ENCODE assay signal across 14 cellular contexts in the genomic region with DNA sequence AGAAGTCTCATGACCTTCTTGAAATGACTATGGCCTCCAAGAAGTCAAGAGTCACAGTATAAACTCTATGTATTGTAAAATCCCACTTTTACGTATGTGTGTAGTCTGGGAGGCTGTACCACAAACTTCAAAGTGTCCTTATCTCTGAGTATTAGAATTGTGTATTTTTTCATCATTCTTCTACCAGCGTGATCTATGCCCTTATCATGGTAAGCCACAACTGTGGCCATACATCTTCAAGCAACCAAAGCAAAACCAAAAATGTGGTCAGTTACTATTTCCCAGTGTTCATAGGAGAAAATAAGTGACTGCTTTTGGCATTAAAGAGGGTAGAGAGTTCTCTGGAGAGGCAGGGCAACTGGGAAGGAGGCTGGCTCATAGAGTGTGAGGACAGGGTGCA.
"Had no signal": no experiment of that assay in that cellular context is flagged by ENCODE, and none has a peak within 500 bp of the region (broad histone marks: within the 10 kb centered on the region; RNA-seq: fewer than 3 reads in every experiment).

No MANE protein-coding gene starts in this region.

- DNase-seq: activated naive CD4-positive, alpha-beta T cell; activated naive CD8-positive, alpha-beta T cell treated with anti-CD3 and anti-CD28 coated beads, Interleukin-2, amount 10 ng/mL, durations not matched to agents 7 days and 5 days; aorta; central memory CD4-positive, alpha-beta T cell; effector CD8-positive, alpha-beta T cell; heart right ventricle; naive B cell; sigmoid colon; stimulated activated CD4-positive, alpha-beta T cell treated with anti-CD3 and anti-CD28 coated beads, Interleukin-1b, Interleukin-23, amount 100 ng/mL, for 48 hours had no signal

- H3K36me3 Mint-ChIP-seq: naive B cell, neural progenitor cell, type B pancreatic cell had no signal

- H3K4me3 Mint-ChIP-seq: activated naive CD8-positive, alpha-beta T cell treated with anti-CD3 and anti-CD28 coated beads, Interleukin-2, amount 10 ng/mL, durations not matched to agents 7 days and 5 days; naive B cell; neural progenitor cell; type B pancreatic cell had no signal

- H3K27me3 Mint-ChIP-seq: activated naive CD8-positive, alpha-beta T cell treated with anti-CD3 and anti-CD28 coated beads, Interleukin-2, amount 10 ng/mL, durations not matched to agents 7 days and 5 days; naive B cell; type B pancreatic cell had no signal

- H3K27ac ChIP-seq: heart right ventricle, neural progenitor cell had no signal

- H3K4me2 ChIP-seq: neural progenitor cell had no signal

- H2AFZ ChIP-seq: neural progenitor cell had no signal

- H3K9me3 ChIP-seq: gastroesophageal sphincter, sigmoid colon had no signal

- H3K36me3 ChIP-seq: gastroesophageal sphincter, heart right ventricle, neural progenitor cell, sigmoid colon had no signal

- H3K4me3 ChIP-seq: coronary artery, gastroesophageal sphincter, heart right ventricle, lung, neural progenitor cell, sigmoid colon had no signal

- H3K9ac ChIP-seq: neural progenitor cell had no signal

- H3K27me3 ChIP-seq: gastroesophageal sphincter, heart right ventricle, neural progenitor cell, sigmoid colon had no signal

- H3K27ac Mint-ChIP-seq: activated naive CD8-positive, alpha-beta T cell treated with anti-CD3 and anti-CD28 coated beads, Interleukin-2, amount 10 ng/mL, durations not matched to agents 7 days and 5 days; neural progenitor cell had no signal

- ATAC-seq: gastroesophageal sphincter, heart right ventricle had no signal
